Comparison of ENCODE assay signal across 9 cellular contexts in the genomic region with DNA sequence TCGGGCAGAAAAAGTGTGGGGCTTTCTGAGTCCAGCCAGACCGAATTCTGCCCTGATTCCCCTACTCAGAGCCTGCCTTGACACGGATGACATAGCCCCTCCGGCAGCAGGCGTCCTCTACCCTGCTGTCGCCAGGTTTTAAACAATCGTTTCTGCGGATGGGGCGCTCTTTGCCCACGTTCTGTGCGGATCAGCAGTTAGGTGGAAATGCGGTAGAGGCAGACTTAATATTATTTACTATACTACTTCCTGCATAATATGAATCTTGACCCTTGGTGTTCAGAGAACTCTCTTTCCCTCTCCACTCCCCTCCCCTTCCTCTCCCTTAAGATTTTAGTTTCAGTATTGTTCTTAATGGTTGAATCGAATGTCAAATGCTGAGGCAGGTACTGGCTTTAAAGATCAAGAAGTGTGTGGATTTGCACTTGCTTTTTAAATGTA. TPM values are rescaled to one million over a fixed set of nuclear protein-coding genes. Genes with fewer than 3 reads are reported as not detected.
DNase-seq lines count a peak whose midpoint lies in the region; ATAC-seq, FAIRE-seq and TF ChIP-seq lines count a peak whose summit lies in the region.
"Had no signal": no experiment of that assay in that cellular context is flagged by ENCODE, and none has a peak within 500 bp of the region (broad histone marks: within the 10 kb centered on the region; RNA-seq: fewer than 3 reads in every experiment).

No MANE protein-coding gene starts in this region.

- no peaks in the 10 kb centered on the region for H3K79me2 ChIP-seq in GM23338 (replicated peaks; ENCODE audit: insufficient read depth)

- FAIRE-seq in GM12892 (lab: Jason Lieb, UNC) = peak; percentile 90
- FAIRE-seq in HTR-8/SVneo (lab: Jason Lieb, UNC) = no peak

- no peaks in the 10 kb centered on the region; the same call in 1 of the 2 replicates for H4K20me1 ChIP-seq in GM23338 (replicated peaks; ENCODE audit: insufficient read depth)

- TF ChIP-seq CTCF in GM23338 (conservative IDR thresholded peaks at IDR 0.05; ENCODE audit: low read depth in 2 of 2) (no peak), WI38 (IDR thresholded peaks at IDR 0.05; ENCODE audit: low read depth, low read length) (no peak), esophagus muscularis mucosa (IDR thresholded peaks at IDR 0.05) (no peak)

- ATAC-seq in GM23338 = no peak
- ATAC-seq: HCT116 had no signal

- peak overlapping the region; percentile 60 for H3K4me3 ChIP-seq in GM23338
- peak overlapping the region; percentile 73 for H3K4me3 ChIP-seq in WI38 (ENCODE audit: low read depth, low read length)
- H3K4me3 ChIP-seq in urinary bladder (ENCODE audit: low read depth, low read length) = peak overlapping the region; percentile 72
- peak overlapping the region in 2 of 4 donors; percentile 5 to 11 for H3K4me3 ChIP-seq in esophagus muscularis mucosa

- no peaks in the 10 kb centered on the region for H3K9me3 Mint-ChIP-seq in GM23338
- peaks cover 0 to 4% (median 0%) of the 10 kb centered on the region in 6 donors for H3K9me3 Mint-ChIP-seq in immature natural killer cell

- peaks cover 66% of the 10 kb centered on the region for H3K4me1 ChIP-seq in GM23338 (ENCODE audit: insufficient read depth)
- H3K4me1 ChIP-seq in urinary bladder (ENCODE audit: insufficient read depth) = no peaks in the 10 kb centered on the region
- peaks cover 30 to 57% (median 46%) of the 10 kb centered on the region in 4 donors for H3K4me1 ChIP-seq in esophagus muscularis mucosa

- no peak for TF ChIP-seq EP300 in esophagus muscularis mucosa (IDR thresholded peaks at IDR 0.05)

- H3K27ac Mint-ChIP-seq in GM23338 (no peak overlapping the region), immature natural killer cell (peak overlapping the region; percentile 88 to 99 (median 95))

- H3K4me3 Mint-ChIP-seq in GM23338 (peak overlapping the region; percentile 63), immature natural killer cell (peak overlapping the region; percentile 95 to 100 (median 96))

- H3K27me3 ChIP-seq in GM23338 (ENCODE audit: insufficient read depth) (peaks cover 97% of the 10 kb centered on the region), esophagus muscularis mucosa (peaks cover 0 to 98% (median 57%) of the 10 kb centered on the region in 4 donors)

- no peak for TF ChIP-seq POLR2A in GM12892 (IDR thresholded peaks at IDR 0.05; ENCODE audit: low read depth, low read length)
- no peak for TF ChIP-seq POLR2A in esophagus muscularis mucosa (IDR thresholded peaks at IDR 0.05; ENCODE audit: low read depth)

- H3K36me3 ChIP-seq in GM23338 (ENCODE audit: insufficient read depth) = no peaks in the 10 kb centered on the region
- no peaks in the 10 kb centered on the region for H3K36me3 ChIP-seq in urinary bladder (ENCODE audit: insufficient read depth)
- no peaks in the 10 kb centered on the region for H3K36me3 ChIP-seq in esophagus muscularis mucosa

- peaks cover 75% of the 10 kb centered on the region for H3K4me1 Mint-ChIP-seq in GM23338
- peaks cover 72% of the 10 kb centered on the region in 2 donors for H3K4me1 Mint-ChIP-seq in immature natural killer cell

- H3K4me2 ChIP-seq in GM23338 = peak overlapping the region; percentile 99

- H3K9me3 ChIP-seq in esophagus muscularis mucosa = no peaks in the 10 kb centered on the region

- no peak for DNase-seq in GM12892 (ENCODE audit: insufficient read length)
- peak; percentile 51 for DNase-seq in GM23338 (ENCODE audit: low spot score)
- peak; percentile 59 to 65 (median 63) for DNase-seq in immature natural killer cell
- DNase-seq in HTR-8/SVneo (ENCODE audit: insufficient read length, low spot score) = no peak
- no peak for DNase-seq in esophagus muscularis mucosa (ENCODE audit: extremely low spot score)
- no peak for DNase-seq in GM19238 (ENCODE audit: insufficient read length, low spot score)

- no peak overlapping the region for H2AFZ ChIP-seq in GM23338

- intact Hi-C loops in esophagus muscularis mucosa (cut with DNase I) = no loop called here

- 67% methylated on average over 13 of the region's 13 CpGs for WGBS in urinary bladder
- WGBS in esophagus muscularis mucosa = 76% methylated on average over 13 of the region's 13 CpGs

- no peaks in the 10 kb centered on the region for H3K9me2 ChIP-seq in GM23338 (ENCODE audit: insufficient read depth)

- peaks cover 95% of the 10 kb centered on the region for H3K27me3 Mint-ChIP-seq in GM23338 (ENCODE audit: insufficient read depth, low read depth, poor library complexity)
- H3K27me3 Mint-ChIP-seq in immature natural killer cell (ENCODE audit: low read depth in 3 of 3) = peaks cover 34 to 61% (median 57%) of the 10 kb centered on the region in 3 donors

- H3K36me3 Mint-ChIP-seq in GM23338 (ENCODE audit: low read depth) (peaks cover 2% of the 10 kb centered on the region; the same call in 1 of the 3 replicates), immature natural killer cell (peaks cover 0 to 9% (median 8%) of the 10 kb centered on the region in 3 donors)

- H3F3A ChIP-seq in GM23338 (replicated peaks; ENCODE audit: low read depth) = peaks cover 31% of the 10 kb centered on the region

- no peak overlapping the region for H3K27ac ChIP-seq in GM23338 (ENCODE audit: low read depth)
- peak overlapping the region; percentile 3 for H3K27ac ChIP-seq in urinary bladder (ENCODE audit: low read depth)
- H3K27ac ChIP-seq in esophagus muscularis mucosa (replicated peaks in 1 of 4) = no peak overlapping the region

TF ChIP-seq in GM23338, 12 proteins besides CTCF, POLR2A, EP300 and RAD21:
- TF ChIP-seq EZH2 (IDR thresholded peaks at IDR 0.05; ENCODE audit: low read depth, unreplicated experiment) = peak; percentile 25
- TF ChIP-seq, protein P1, sequence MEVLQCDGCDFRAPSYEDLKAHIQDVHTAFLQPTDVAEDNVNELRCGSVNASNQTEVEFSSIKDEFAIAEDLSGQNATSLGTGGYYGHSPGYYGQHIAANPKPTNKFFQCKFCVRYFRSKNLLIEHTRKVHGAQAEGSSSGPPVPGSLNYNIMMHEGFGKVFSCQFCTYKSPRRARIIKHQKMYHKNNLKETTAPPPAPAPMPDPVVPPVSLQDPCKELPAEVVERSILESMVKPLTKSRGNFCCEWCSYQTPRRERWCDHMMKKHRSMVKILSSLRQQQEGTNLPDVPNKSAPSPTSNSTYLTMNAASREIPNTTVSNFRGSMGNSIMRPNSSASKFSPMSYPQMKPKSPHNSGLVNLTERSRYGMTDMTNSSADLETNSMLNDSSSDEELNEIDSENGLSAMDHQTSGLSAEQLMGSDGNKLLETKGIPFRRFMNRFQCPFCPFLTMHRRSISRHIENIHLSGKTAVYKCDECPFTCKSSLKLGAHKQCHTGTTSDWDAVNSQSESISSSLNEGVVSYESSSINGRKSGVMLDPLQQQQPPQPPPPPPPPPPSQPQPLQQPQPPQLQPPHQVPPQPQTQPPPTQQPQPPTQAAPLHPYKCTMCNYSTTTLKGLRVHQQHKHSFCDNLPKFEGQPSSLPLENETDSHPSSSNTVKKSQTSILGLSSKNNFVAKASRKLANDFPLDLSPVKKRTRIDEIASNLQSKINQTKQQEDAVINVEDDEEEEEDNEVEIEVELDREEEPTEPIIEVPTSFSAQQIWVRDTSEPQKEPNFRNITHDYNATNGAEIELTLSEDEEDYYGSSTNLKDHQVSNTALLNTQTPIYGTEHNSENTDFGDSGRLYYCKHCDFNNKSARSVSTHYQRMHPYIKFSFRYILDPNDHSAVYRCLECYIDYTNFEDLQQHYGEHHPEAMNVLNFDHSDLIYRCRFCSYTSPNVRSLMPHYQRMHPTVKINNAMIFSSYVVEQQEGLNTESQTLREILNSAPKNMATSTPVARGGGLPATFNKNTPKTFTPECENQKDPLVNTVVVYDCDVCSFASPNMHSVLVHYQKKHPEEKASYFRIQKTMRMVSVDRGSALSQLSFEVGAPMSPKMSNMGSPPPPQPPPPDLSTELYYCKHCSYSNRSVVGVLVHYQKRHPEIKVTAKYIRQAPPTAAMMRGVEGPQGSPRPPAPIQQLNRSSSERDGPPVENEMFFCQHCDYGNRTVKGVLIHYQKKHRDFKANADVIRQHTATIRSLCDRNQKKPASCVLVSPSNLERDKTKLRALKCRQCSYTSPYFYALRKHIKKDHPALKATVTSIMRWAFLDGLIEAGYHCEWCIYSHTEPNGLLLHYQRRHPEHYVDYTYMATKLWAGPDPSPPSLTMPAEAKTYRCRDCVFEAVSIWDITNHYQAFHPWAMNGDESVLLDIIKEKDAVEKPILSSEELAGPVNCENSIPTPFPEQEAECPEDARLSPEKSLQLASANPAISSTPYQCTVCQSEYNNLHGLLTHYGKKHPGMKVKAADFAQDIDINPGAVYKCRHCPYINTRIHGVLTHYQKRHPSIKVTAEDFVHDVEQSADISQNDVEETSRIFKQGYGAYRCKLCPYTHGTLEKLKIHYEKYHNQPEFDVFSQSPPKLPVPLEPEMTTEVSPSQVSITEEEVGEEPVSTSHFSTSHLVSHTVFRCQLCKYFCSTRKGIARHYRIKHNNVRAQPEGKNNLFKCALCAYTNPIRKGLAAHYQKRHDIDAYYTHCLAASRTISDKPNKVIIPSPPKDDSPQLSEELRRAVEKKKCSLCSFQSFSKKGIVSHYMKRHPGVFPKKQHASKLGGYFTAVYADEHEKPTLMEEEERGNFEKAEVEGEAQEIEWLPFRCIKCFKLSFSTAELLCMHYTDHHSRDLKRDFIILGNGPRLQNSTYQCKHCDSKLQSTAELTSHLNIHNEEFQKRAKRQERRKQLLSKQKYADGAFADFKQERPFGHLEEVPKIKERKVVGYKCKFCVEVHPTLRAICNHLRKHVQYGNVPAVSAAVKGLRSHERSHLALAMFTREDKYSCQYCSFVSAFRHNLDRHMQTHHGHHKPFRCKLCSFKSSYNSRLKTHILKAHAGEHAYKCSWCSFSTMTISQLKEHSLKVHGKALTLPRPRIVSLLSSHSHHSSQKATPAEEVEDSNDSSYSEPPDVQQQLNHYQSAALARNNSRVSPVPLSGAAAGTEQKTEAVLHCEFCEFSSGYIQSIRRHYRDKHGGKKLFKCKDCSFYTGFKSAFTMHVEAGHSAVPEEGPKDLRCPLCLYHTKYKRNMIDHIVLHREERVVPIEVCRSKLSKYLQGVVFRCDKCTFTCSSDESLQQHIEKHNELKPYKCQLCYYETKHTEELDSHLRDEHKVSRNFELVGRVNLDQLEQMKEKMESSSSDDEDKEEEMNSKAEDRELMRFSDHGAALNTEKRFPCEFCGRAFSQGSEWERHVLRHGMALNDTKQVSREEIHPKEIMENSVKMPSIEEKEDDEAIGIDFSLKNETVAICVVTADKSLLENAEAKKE (CRISPR knock-in tag; IDR thresholded peaks at IDR 0.05) = no peak

RNA-seq across cellular contexts. Expression of a gene that starts 2.4 kb away (rescaled TPM):
- 2.8 TPM for polyA plus RNA-seq in GM12892 (2012; ENCODE audit: missing spikeins)
- total RNA-seq in GM23338 (2014; rRNA removed; shearing (Covaris generic)) = not detected in 2 replicates
- 0.23 and 0.33 TPM in 2 replicates for polyA plus RNA-seq in GM23338 (2016; fragmentation: Nextera tagmentation; extraction: Ambion mirVana)
- 10 to 100 TPM; 27.2 to 52.1 (median 36.8) TPM for polyA plus RNA-seq in immature natural killer cell
- 10.6 TPM for total RNA-seq in urinary bladder
- polyA plus RNA-seq in urinary bladder = 17.9 TPM
- under 1 TPM in 3 of 4 donors, not detected in 1; 0.19 to 0.46 (median 0.33) TPM for total RNA-seq in esophagus muscularis mucosa

Comparison
In these comparisons a context has a peak if more than half of its experiments do, and no peak if none do; other contexts are left out.
1. DNase-seq: peak in GM23338 (single experiment) and immature natural killer cell (3 of 3); none in GM12892 (single experiment), HTR-8/SVneo (single experiment), esophagus muscularis mucosa (single experiment) and GM19238 (single experiment).